Comparison of ENCODE assay signal across 1 cellular context in genomic region chr3:61521229-61521628, GRCh38.
TF ChIP-seq lines count a peak whose summit lies in the region.

No MANE protein-coding gene starts in this region.

TF ChIP-seq in SK-N-SH, 30 proteins besides CTCF, POLR2A, EP300 and RAD21 (continued from another document):
- no peak for TF ChIP-seq TEAD4 (IDR thresholded peaks at IDR 0.05; ENCODE audit: borderline replicate concordance, insufficient read depth)
- TF ChIP-seq JUND (IDR thresholded peaks at IDR 0.05) = no peak
